10 cellular contexts compared by ENCODE assay signal in genomic region chr4:3013839-3014350, GRCh38. TPM values are rescaled to one million over a fixed set of nuclear protein-coding genes. Genes with fewer than 3 reads are reported as not detected.
DNase-seq lines count a peak whose midpoint lies in the region; ATAC-seq and TF ChIP-seq lines count a peak whose summit lies in the region.
"Had no signal": no experiment of that assay in that cellular context is flagged by ENCODE, and none has a peak within 500 bp of the region (broad histone marks: within the 10 kb centered on the region; RNA-seq: fewer than 3 reads in every experiment).

No MANE protein-coding gene starts in this region.

- H3K36me3 ChIP-seq in right atrium auricular region = no peaks in the 10 kb centered on the region
- H3K36me3 ChIP-seq: lower lobe of right lung had no signal

- H3K27ac ChIP-seq in right atrium auricular region = no peak overlapping the region
- H3K27ac ChIP-seq: lower lobe of right lung had no signal

- H3K27me3 ChIP-seq in right atrium auricular region = no peaks in the 10 kb centered on the region

- no peak for DNase-seq in Right ventricle myocardium inferior (ENCODE audit: missing footprints)
- no peak for DNase-seq in right atrium auricular region (ENCODE audit: low spot score)
- peak; percentile 70 for DNase-seq in HuH-7.5 (ENCODE audit: low spot score)
- DNase-seq in stimulated activated CD8-positive, alpha-beta memory T cell treated with anti-CD3 and anti-CD28 coated beads, Interleukin-4, amount 100 ng/mL, for 48 hours = peak; percentile 48
- DNase-seq in islet precursor cell = no peak
- no peak for DNase-seq in NCI-H69 (lab: John Stamatoyannopoulos, UW)
- DNase-seq in retina = no peak
- DNase-seq: lower lobe of right lung, RPMI8226 had no signal

- H3K4me3 ChIP-seq in right atrium auricular region = no peak overlapping the region
- H3K4me3 ChIP-seq: lower lobe of right lung had no signal

- H3K9me3 ChIP-seq in right atrium auricular region = no peaks in the 10 kb centered on the region
- H3K9me3 ChIP-seq: lower lobe of right lung had no signal

- intact Hi-C loops in Right ventricle myocardium inferior (cut with DNase I) = no loop called here

- ATAC-seq in Right ventricle myocardium inferior (peak; percentile 46), GM21515 (IDR thresholded peaks at IDR 0.05; ENCODE audit: unreplicated experiment) (peak; percentile 76)
- ATAC-seq: lower lobe of right lung had no signal

- no peak for TF ChIP-seq CTCF in right atrium auricular region (IDR thresholded peaks at IDR 0.05)

- H3K4me1 ChIP-seq in right atrium auricular region = no peaks in the 10 kb centered on the region
- H3K4me1 ChIP-seq: lower lobe of right lung had no signal

RNA-seq across cellular contexts. Expression of gene GRK4, which starts 50.5 kb away (rescaled TPM):
- total RNA-seq in Right ventricle myocardium inferior (7.7 TPM), right atrium auricular region (1 to 10 TPM; 7.0 to 8.2 TPM)

RNA-seq across cellular contexts. Expression of gene NOP14, which starts 50.7 kb away (rescaled TPM):
- total RNA-seq in Right ventricle myocardium inferior (18.3 TPM), right atrium auricular region (10 to 100 TPM; 12.2 to 14.2 TPM)

Comparison
In these comparisons a context has a peak if more than half of its experiments do, and no peak if none do; other contexts are left out.
1. DNase-seq: peak in HuH-7.5 (single experiment) and stimulated activated CD8-positive, alpha-beta memory T cell treated with anti-CD3 and anti-CD28 coated beads, Interleukin-4, amount 100 ng/mL, for 48 hours (single experiment); none in Right ventricle myocardium inferior (single experiment), right atrium auricular region (single experiment), islet precursor cell (single experiment), NCI-H69 (single experiment) and retina (single experiment).